In genomic region chr10:13656337-13657183, GRCh38 we compare ENCODE assay signal across 20 cellular contexts.
DNase-seq lines count a peak whose midpoint lies in the region; ATAC-seq, FAIRE-seq and TF ChIP-seq lines count a peak whose summit lies in the region.
"Had no signal": no experiment of that assay in that cellular context is flagged by ENCODE, and none has a peak within 500 bp of the region (broad histone marks: within the 10 kb centered on the region; RNA-seq: fewer than 3 reads in every experiment).

No MANE protein-coding gene starts in this region.

- WGBS in GM12878 (ENCODE audit: insufficient coverage, insufficient replicate concordance, low lambda C conversion rate, missing lambda C conversion rate): 97% methylated on average over 59 of the region's 78 CpGs

- H3K27me3 ChIP-seq in GM06990 (replicated peaks; ENCODE audit: control insufficient read depth, insufficient read depth, low read length) (no peaks in the 10 kb centered on the region), GM12878 (replicated peaks in 1 of 2; ENCODE audit: control insufficient read depth in 2 of 2, insufficient read depth in 2 of 2, low read length in 1 of 2) (no peaks in the 10 kb centered on the region), osteoblast (ENCODE audit: insufficient read depth, low read length) (no peaks in the 10 kb centered on the region)
- H3K27me3 ChIP-seq: BLaER1 had no signal

- no peak for ATAC-seq in GM12878
- ATAC-seq in GM19455 (IDR thresholded peaks at IDR 0.05; ENCODE audit: unreplicated experiment): no peak
- ATAC-seq in GM21367 (IDR thresholded peaks at IDR 0.05; ENCODE audit: unreplicated experiment): no peak
- ATAC-seq: A549, K562 had no signal

- H4K20me1 ChIP-seq in GM12878 (ENCODE audit: control insufficient read depth, insufficient read depth): no peaks in the 10 kb centered on the region
- H4K20me1 ChIP-seq in osteoblast (ENCODE audit: insufficient read depth, low read length): peaks cover 14% of the 10 kb centered on the region
- H4K20me1 ChIP-seq: BLaER1 had no signal

- TF ChIP-seq RAD21 in GM12878 (IDR thresholded peaks at IDR 0.05; ENCODE audit: insufficient read depth, low read depth, low read length): no peak

- TF ChIP-seq CTCF in GM06990 (IDR thresholded peaks at IDR 0.05; ENCODE audit: insufficient read depth, low read length, poor library complexity, severe bottlenecking) (no peak), GM12878 (IDR thresholded peaks at IDR 0.05 in 2 of 3, conservative IDR thresholded peaks at IDR 0.05 in 1 of 3; ENCODE audit: control insufficient read depth in 2 of 3, extremely low read depth in 1 of 3, insufficient read depth in 1 of 3, low read depth in 3 of 3, low read length in 3 of 3) (no peak), osteoblast (IDR thresholded peaks at IDR 0.05; ENCODE audit: extremely low read depth, low read depth, low read length) (no peak)

- in situ Hi-C loops in GM12878 (cut with MboI): no loop called here

- H3K9me3 ChIP-seq in GM12878 (replicated peaks; ENCODE audit: control insufficient read depth, insufficient read depth, low read length) (no peaks in the 10 kb centered on the region), osteoblast (ENCODE audit: low read depth, low read length) (no peaks in the 10 kb centered on the region)
- H3K9me3 ChIP-seq: A549, BLaER1, HAP-1 had no signal

- H3K36me3 ChIP-seq in GM06990 (ENCODE audit: control insufficient read depth, insufficient read depth, low read length) (peaks cover 48% of the 10 kb centered on the region), GM12878 (ENCODE audit: control insufficient read depth in 2 of 2, insufficient read depth in 2 of 2, low read length in 1 of 2) (peaks cover 24 to 30% of the 10 kb centered on the region in 2 experiments), osteoblast (ENCODE audit: insufficient read depth, low read length) (peaks cover 83% of the 10 kb centered on the region)
- H3K36me3 ChIP-seq: HAP-1 had no signal

- TF ChIP-seq POLR2A in GM12878 (IDR thresholded peaks at IDR 0.05; ENCODE audit: low read depth, low read length): peak; percentile 70

- RAD21 ChIA-PET in GM12878 (lab: Charles Lee; ENCODE audit: unreplicated experiment): interaction anchor here (1.7 kb wide), 1 partner anchor 79 kb away, joined by 4 read pairs; no protein-coding TSS in a partner anchor

- SMC1A ChIA-PET in GM12878 (lab: Charles Lee; ENCODE audit: uncharacterized antibody, unreplicated experiment): no interaction called here

- POLR2A ChIA-PET in GM12878 (lab: Charles Lee): no interaction called here

- no peak overlapping the region for H3K4me2 ChIP-seq in GM12878 (ENCODE audit: control insufficient read depth, insufficient read depth)
- no peak overlapping the region for H3K4me2 ChIP-seq in osteoblast (ENCODE audit: insufficient read depth, low read length)
- H3K4me2 ChIP-seq: A549, BLaER1 had no signal

- peak; percentile 23 for DNase-seq in DMS53 (lab: John Stamatoyannopoulos, UW)
- no peak for DNase-seq in DMS53 treated with DMSO at 0.1 percent for 48 hours (lab: John Stamatoyannopoulos, UW; ENCODE audit: unreplicated experiment)
- peak; percentile 17 for DNase-seq in GM06990 (ENCODE audit: extremely low read depth, insufficient read length)
- no peak for DNase-seq in GM12878 (ENCODE audit: low read depth, low spot score)
- peak; percentile 71 for DNase-seq in osteoblast (ENCODE audit: insufficient read length, low spot score, missing footprints)
- DNase-seq: CD4-positive, alpha-beta memory T cell; DMS153; DND-41; EL; IMR-90 had no signal

- TF ChIP-seq EP300 in GM12878 (IDR thresholded peaks at IDR 0.05; ENCODE audit: borderline replicate concordance in 1 of 2, control insufficient read depth in 1 of 2, low read depth in 2 of 2, low read length in 2 of 2): no peak

- CTCF ChIA-PET in GM12878 (lab: Yijun Ruan, JAX): no interaction called here

- no peak for FAIRE-seq in GM12878 (lab: Jason Lieb, UNC)
- FAIRE-seq: A549, GM12892, GM18507, K562 had no signal

- H3K9ac ChIP-seq in GM12878 (ENCODE audit: control insufficient read depth, insufficient read depth, low read length): no peak overlapping the region
- H3K9ac ChIP-seq: BLaER1 had no signal

- H3K27ac ChIP-seq in GM12878 (ENCODE audit: control insufficient read depth, insufficient read depth): no peak overlapping the region
- no peak overlapping the region for H3K27ac ChIP-seq in osteoblast (ENCODE audit: low read depth, low read length)
- H3K27ac ChIP-seq: 22Rv1, A549, BLaER1, HL-60 had no signal

- H3K4me1 ChIP-seq in GM12878 (ENCODE audit: control insufficient read depth, insufficient read depth, low read length) (peaks cover 8% of the 10 kb centered on the region), osteoblast (ENCODE audit: insufficient read depth, low read length) (peaks cover 14% of the 10 kb centered on the region)
- H3K4me1 ChIP-seq: A549, HAP-1 had no signal

- H3K4me3 ChIP-seq in GM06990 (replicated peaks; ENCODE audit: low read depth, low read length): no peak overlapping the region
- no peak overlapping the region for H3K4me3 ChIP-seq in GM12878
- H3K4me3 ChIP-seq in osteoblast (ENCODE audit: insufficient read depth, low read length): no peak overlapping the region
- H3K4me3 ChIP-seq: A549, BLaER1, HAP-1, K562 had no signal

- H3K79me2 ChIP-seq in GM12878 (ENCODE audit: control insufficient read depth, insufficient read depth, low read length) (no peaks in the 10 kb centered on the region), osteoblast (ENCODE audit: insufficient read depth, low read length) (peaks cover 4% of the 10 kb centered on the region)

- H2AFZ ChIP-seq in GM12878 (ENCODE audit: control insufficient read depth, low read depth, low read length) (no peak overlapping the region), osteoblast (ENCODE audit: low read length) (no peak overlapping the region)

- intact Hi-C loops in GM12878 (cut with micrococcal nuclease; ENCODE audit: unreplicated experiment): no loop called here

- BruUV-seq in GM12878 (replicated peaks; lab: Mats Ljungman, UMichigan): no TSS peak

TF ChIP-seq in GM12878, 131 proteins besides CTCF, POLR2A, EP300 and RAD21:
- TF ChIP-seq NRF1 (conservative IDR thresholded peaks at IDR 0.05; ENCODE audit: low read depth, low read length): no peak
- no peak for TF ChIP-seq ZBTB33 (IDR thresholded peaks at IDR 0.05)
- TF ChIP-seq POLR2AphosphoS2 (IDR thresholded peaks at IDR 0.05; ENCODE audit: low read depth, low read length): peak; percentile 47; the same call in 1 of the 2 replicates

Comparison
In these comparisons a context has a peak if more than half of its experiments do, and no peak if none do; other contexts are left out.
1. DNase-seq: peak in DMS53 (single experiment), GM06990 (single experiment) and osteoblast (single experiment); none in DMS53 treated with DMSO at 0.1 percent for 48 hours (single experiment) and GM12878 (single experiment).